Comparison of ENCODE assay signal across 39 cellular contexts in the genomic region with DNA sequence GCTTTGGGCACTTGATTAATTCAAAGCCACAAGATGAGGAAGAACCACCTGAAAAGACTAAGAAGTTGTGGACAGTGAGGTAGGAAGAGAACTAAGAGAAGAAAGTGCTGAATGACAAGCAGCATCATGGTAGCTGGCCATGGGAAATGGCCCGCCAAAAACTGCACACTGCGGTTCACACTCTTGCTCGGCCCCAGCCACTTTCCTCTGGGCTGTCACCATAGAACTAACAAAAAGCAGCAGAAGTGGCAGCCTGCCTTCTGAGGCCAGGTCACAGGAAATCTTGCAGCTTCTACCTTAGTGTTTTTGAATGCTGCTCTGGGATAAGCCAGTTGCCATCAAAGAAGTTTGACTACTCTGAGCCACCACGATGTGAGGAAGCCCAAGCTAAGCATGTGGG.
"Had no signal": no experiment of that assay in that cellular context is flagged by ENCODE, and none has a peak within 500 bp of the region (broad histone marks: within the 10 kb centered on the region; RNA-seq: fewer than 3 reads in every experiment).

No MANE protein-coding gene starts in this region.

- H3K4me3 Mint-ChIP-seq: activated CD4-positive, alpha-beta memory T cell treated with anti-CD3 and anti-CD28 coated beads, Interleukin-2, amount 10 ng/mL, durations not matched to agents 7 days and 5 days; activated CD8-positive, alpha-beta memory T cell treated with anti-CD3 and anti-CD28 coated beads, Interleukin-2, amount 10 ng/mL, durations not matched to agents 7 days and 5 days; activated naive CD8-positive, alpha-beta T cell treated with anti-CD3 and anti-CD28 coated beads for 36 hours; IgD-negative memory B cell; T-cell had no signal

- H3K4me1 ChIP-seq: ascending aorta, breast epithelium had no signal

- H3K36me3 ChIP-seq: ascending aorta, breast epithelium, WERI-Rb-1 had no signal

- H3K4me1 Mint-ChIP-seq: activated CD8-positive, alpha-beta memory T cell treated with anti-CD3 and anti-CD28 coated beads, Interleukin-2, amount 10 ng/mL, durations not matched to agents 7 days and 5 days; IgD-negative memory B cell; T-cell had no signal

- H3K4me3 ChIP-seq: ascending aorta, breast epithelium, PC-9 had no signal

- DNase-seq: activated CD4-positive, alpha-beta memory T cell treated with anti-CD3 and anti-CD28 coated beads, Interleukin-2, amount 10 ng/mL, durations not matched to agents 7 days and 5 days; activated CD4-positive, alpha-beta T cell treated with anti-CD3 and anti-CD28 coated beads for 1 hour; activated CD4-positive, alpha-beta T cell treated with anti-CD3 and anti-CD28 coated beads for 48 hours; activated CD4-positive, CD25-positive, alpha-beta regulatory T cell; activated CD8-positive, alpha-beta memory T cell treated with anti-CD3 and anti-CD28 coated beads for 24 hours; activated CD8-positive, alpha-beta memory T cell treated with anti-CD3 and anti-CD28 coated beads, Interleukin-2, amount 10 ng/mL, durations not matched to agents 7 days and 5 days; activated CD8-positive, alpha-beta memory T cell treated with anti-CD3 and anti-CD28 coated beads, Interleukin-2, amount 50 U/mL, for 48 hours; activated effector memory CD4-positive, alpha-beta T cell treated with anti-CD3 and anti-CD28 coated beads, Interleukin-2, amount 50 U/mL, for 16 hours; activated naive CD4-positive, alpha-beta T cell; activated naive CD4-positive, alpha-beta T cell treated with anti-CD3 and anti-CD28 coated beads, Interleukin-2, amount 50 U/mL, for 16 hours; activated naive CD8-positive, alpha-beta T cell treated with anti-CD3 and anti-CD28 coated beads for 36 hours; activated T-cell treated with anti-CD3 and anti-CD28 coated beads, Interleukin-2, amount 50 U/mL, for 48 hours; amniotic stem cell; Karpas-422; KBM-7; NCI-H1048; NCI-H1105 treated with DMSO at 0.1 percent for 48 hours; NCI-H1436; NCI-H1694 treated with DMSO at 0.1 percent for 48 hours; NCI-H2029 treated with DMSO at 0.1 percent for 48 hours; NCI-H2171 treated with DMSO at 0.1 percent for 48 hours; NCI-H2227 treated with DMSO at 0.1 percent for 48 hours; NCI-H446; NCI-H510A treated with DMSO at 0.1 percent for 48 hours; NCI-H526 treated with DMSO at 0.1 percent for 48 hours; NCI-H774; PC-9; SIG-M5; T-cell; T-helper 2 cell; T-helper 9 cell; WERI-Rb-1 had no signal

- H2AFZ ChIP-seq: PC-9 had no signal

- H3K27me3 ChIP-seq: ascending aorta had no signal

- H3K4me2 ChIP-seq: PC-9 had no signal

- H3K27ac ChIP-seq: ascending aorta, breast epithelium, PC-9, RWPE1, WERI-Rb-1 had no signal

- H3K27ac Mint-ChIP-seq: activated CD4-positive, alpha-beta memory T cell treated with anti-CD3 and anti-CD28 coated beads, Interleukin-2, amount 10 ng/mL, durations not matched to agents 7 days and 5 days; activated CD8-positive, alpha-beta memory T cell treated with anti-CD3 and anti-CD28 coated beads, Interleukin-2, amount 10 ng/mL, durations not matched to agents 7 days and 5 days; activated naive CD8-positive, alpha-beta T cell treated with anti-CD3 and anti-CD28 coated beads for 36 hours; IgD-negative memory B cell had no signal

- H3K36me3 Mint-ChIP-seq: activated CD8-positive, alpha-beta memory T cell treated with anti-CD3 and anti-CD28 coated beads, Interleukin-2, amount 10 ng/mL, durations not matched to agents 7 days and 5 days; IgD-negative memory B cell had no signal

- H3K9me3 ChIP-seq: ascending aorta, breast epithelium had no signal

- ATAC-seq: activated CD8-positive, alpha-beta memory T cell treated with anti-CD3 and anti-CD28 coated beads, Interleukin-2, amount 10 ng/mL, durations not matched to agents 7 days and 5 days; Right ventricle myocardium inferior; SK-N-SH treated with all-trans-retinoic acid at 6 μM for 48 hours; T-cell had no signal

- FAIRE-seq: RCC 7860 had no signal
